8 cellular contexts compared by ENCODE assay signal in the genomic region with DNA sequence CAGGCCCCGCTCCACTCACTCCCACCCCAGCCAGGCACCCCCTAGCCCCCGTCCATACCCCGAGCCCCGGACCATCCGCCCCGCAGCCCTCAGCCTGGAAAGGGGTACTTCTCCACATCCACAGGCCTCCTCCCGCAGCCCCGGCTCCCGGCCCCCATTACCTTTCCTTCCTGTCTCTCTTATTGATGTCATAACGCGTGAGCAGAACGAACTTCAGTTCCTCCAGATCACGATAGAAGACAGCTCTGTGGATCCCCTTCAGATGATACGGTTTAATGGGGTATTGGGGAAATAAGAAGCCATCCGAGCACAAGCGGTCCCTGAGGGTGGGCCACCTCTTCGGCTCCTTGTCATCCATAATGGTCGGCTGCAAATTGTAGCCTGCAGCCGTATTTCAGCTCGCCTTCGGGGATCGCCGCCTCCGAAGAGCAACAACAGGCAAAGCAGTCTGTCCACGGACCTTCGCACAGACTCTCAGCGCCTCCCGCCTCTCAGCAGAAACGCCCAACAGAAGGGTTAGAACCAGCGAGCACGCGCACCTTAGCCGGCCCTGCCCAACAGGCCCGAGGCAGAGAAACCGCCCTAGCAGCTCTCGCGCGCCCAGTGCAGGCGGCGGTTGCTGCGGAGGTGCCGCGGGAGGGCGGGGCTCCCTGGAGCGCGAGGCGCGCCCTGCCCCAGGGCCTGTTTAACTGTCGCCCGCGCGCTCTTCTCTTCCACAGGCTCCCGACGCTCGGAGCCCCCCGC. TPM values are rescaled to one million over a fixed set of nuclear protein-coding genes. Genes with fewer than 3 reads are reported as not detected.
DNase-seq lines count a peak whose midpoint lies in the region; ATAC-seq lines count a peak whose summit lies in the region.
"Not testable (repeated sequence)": the region's sequence is repeated elsewhere in the genome, so short reads cannot be mapped to it uniquely, and the experiment has no call there.

A gene (minus strand): TSS at position 474 of the 744 bp plus-strand sequence. CDS start 116 bp downstream, at position 358.

- H3K4me1 Mint-ChIP-seq in stimulated activated naive CD8-positive, alpha-beta T cell treated with anti-CD3 and anti-CD28 coated beads, Interleukin-15, Interleukin-2, amounts not matched to agents 100 ng/mL and 50 ng/mL, for 24 hours (ENCODE audit: low read depth) = not testable (repeated sequence)

- DNase-seq in EH (ENCODE audit: low read depth) (peak; percentile 54), SK-N-DZ (ENCODE audit: low spot score) (peak; percentile 53), amniotic epithelial cell (ENCODE audit: low read depth) (peak; percentile 36), foreskin melanocyte (peak; percentile 30)

- not testable (repeated sequence) for H3K36me3 Mint-ChIP-seq in stimulated activated naive CD8-positive, alpha-beta T cell treated with anti-CD3 and anti-CD28 coated beads, Interleukin-15, Interleukin-2, amounts not matched to agents 100 ng/mL and 50 ng/mL, for 24 hours (ENCODE audit: low read depth)

- peaks cover 23% of the 10 kb centered on the region for H3K27me3 Mint-ChIP-seq in stimulated activated naive CD8-positive, alpha-beta T cell treated with anti-CD3 and anti-CD28 coated beads, Interleukin-15, Interleukin-2, amounts not matched to agents 100 ng/mL and 50 ng/mL, for 24 hours

- H3K27ac Mint-ChIP-seq in stimulated activated naive CD8-positive, alpha-beta T cell treated with anti-CD3 and anti-CD28 coated beads, Interleukin-15, Interleukin-2, amounts not matched to agents 100 ng/mL and 50 ng/mL, for 24 hours = peak within 1 kb of the TSS; percentile 97

- not testable (repeated sequence) for H3K4me1 ChIP-seq in muscle layer of duodenum (ENCODE audit: control insufficient read depth in 1 of 2, insufficient read depth in 2 of 2, low read length in 2 of 2)

- H3K4me3 Mint-ChIP-seq in stimulated activated naive CD8-positive, alpha-beta T cell treated with anti-CD3 and anti-CD28 coated beads, Interleukin-15, Interleukin-2, amounts not matched to agents 100 ng/mL and 50 ng/mL, for 24 hours = peak within 1 kb of the TSS; percentile 97

- H3K4me3 ChIP-seq in muscle layer of duodenum (ENCODE audit: low read depth in 1 of 2, low read length in 2 of 2) = peak within 1 kb of the TSS; percentile 68 to 78

- not testable (repeated sequence) for H3K27me3 ChIP-seq in muscle layer of duodenum (ENCODE audit: low read depth, low read length)

- H3K36me3 ChIP-seq in muscle layer of duodenum (ENCODE audit: control insufficient read depth in 1 of 2, insufficient read depth in 2 of 2, low read length in 2 of 2) = not testable (repeated sequence)

- H3K9me3 ChIP-seq in muscle layer of duodenum (ENCODE audit: control insufficient read depth in 1 of 2, low read length in 2 of 2) = not testable (repeated sequence)

- ATAC-seq in GM21423 (IDR thresholded peaks at IDR 0.05; ENCODE audit: unreplicated experiment) (peak; percentile 95), HG03378 (IDR thresholded peaks at IDR 0.05; ENCODE audit: unreplicated experiment) (peak; percentile 78)

- H3K9me3 Mint-ChIP-seq in stimulated activated naive CD8-positive, alpha-beta T cell treated with anti-CD3 and anti-CD28 coated beads, Interleukin-15, Interleukin-2, amounts not matched to agents 100 ng/mL and 50 ng/mL, for 24 hours = not testable (repeated sequence)

- peak within 1 kb of the TSS; percentile 60 for H3K27ac ChIP-seq in muscle layer of duodenum (ENCODE audit: low read length)

RNA-seq across cellular contexts. Expression of the gene that starts here (rescaled TPM):
- 3.4 and 10.9 TPM in 2 replicates for polyA plus RNA-seq in SK-N-DZ (2014; cell fraction: cytosol; rRNA removed)
- 12.9 and 21.6 TPM in 2 replicates for polyA plus RNA-seq in SK-N-DZ (2014; cell fraction: nucleus; rRNA removed)

Comparison
In these comparisons a context has a peak if more than half of its experiments do, and no peak if none do; other contexts are left out.
1. Peak in every context shown above with its lines: DNase-seq, ATAC-seq, H3K4me3 ChIP-seq and H3K27ac ChIP-seq.